ENCODE assay signal across 1 cellular context in the genomic region with DNA sequence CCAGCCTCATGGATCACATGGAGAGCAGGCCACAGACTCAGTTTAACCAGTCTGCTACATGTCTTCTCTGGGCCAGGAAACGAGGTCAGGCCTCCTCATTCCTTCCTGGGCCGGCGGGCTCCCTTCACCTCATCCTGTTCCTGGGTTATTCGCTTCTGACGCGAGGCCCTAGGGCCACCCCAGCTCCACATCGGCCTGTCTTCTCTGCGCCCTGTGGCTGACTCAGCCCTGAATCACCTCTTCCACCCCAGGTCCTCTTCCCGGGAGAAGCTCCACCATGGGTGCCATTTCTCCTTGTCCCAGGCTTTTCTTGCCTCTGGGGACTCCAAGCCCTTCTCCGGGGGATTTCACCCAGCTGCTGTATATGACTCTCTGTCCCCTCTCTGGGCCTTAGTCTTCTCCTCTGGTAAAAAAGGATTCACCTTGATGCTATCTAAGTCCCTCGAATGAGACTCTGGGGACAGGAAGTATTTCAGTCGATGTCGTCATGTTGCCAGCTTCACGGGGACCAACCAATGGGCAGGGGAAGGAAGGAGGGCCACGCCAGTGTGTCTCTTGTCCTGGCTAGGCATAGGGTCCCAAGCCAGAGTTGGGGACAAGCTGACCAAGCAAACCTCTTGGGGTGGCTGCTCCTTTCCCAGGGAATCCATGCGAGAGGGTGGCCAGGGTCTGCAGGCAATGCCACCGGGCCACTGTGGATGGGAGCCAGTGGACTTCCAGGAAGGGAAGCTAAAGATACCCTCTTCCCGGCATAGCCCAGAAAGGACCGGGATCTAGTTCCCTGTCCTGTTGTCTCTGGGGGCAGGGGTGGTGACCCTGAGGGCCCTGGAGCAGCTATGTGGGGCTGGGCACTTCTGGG.
A peak's percentile ranks its signal among the peaks of the same experiment; 100 is the strongest.
TF ChIP-seq lines count a peak whose summit lies in the region.

No MANE protein-coding gene starts in this region.

TF ChIP-seq in K562, 482 proteins besides CTCF, POLR2A, EP300 and RAD21 (continued from another document and continues in another):
- TF ChIP-seq, protein P1, sequence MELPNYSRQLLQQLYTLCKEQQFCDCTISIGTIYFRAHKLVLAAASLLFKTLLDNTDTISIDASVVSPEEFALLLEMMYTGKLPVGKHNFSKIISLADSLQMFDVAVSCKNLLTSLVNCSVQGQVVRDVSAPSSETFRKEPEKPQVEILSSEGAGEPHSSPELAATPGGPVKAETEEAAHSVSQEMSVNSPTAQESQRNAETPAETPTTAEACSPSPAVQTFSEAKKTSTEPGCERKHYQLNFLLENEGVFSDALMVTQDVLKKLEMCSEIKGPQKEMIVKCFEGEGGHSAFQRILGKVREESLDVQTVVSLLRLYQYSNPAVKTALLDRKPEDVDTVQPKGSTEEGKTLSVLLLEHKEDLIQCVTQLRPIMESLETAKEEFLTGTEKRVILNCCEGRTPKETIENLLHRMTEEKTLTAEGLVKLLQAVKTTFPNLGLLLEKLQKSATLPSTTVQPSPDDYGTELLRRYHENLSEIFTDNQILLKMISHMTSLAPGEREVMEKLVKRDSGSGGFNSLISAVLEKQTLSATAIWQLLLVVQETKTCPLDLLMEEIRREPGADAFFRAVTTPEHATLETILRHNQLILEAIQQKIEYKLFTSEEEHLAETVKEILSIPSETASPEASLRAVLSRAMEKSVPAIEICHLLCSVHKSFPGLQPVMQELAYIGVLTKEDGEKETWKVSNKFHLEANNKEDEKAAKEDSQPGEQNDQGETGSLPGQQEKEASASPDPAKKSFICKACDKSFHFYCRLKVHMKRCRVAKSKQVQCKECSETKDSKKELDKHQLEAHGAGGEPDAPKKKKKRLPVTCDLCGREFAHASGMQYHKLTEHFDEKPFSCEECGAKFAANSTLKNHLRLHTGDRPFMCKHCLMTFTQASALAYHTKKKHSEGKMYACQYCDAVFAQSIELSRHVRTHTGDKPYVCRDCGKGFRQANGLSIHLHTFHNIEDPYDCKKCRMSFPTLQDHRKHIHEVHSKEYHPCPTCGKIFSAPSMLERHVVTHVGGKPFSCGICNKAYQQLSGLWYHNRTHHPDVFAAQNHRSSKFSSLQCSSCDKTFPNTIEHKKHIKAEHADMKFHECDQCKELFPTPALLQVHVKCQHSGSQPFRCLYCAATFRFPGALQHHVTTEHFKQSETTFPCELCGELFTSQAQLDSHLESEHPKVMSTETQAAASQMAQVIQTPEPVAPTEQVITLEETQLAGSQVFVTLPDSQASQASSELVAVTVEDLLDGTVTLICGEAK (IDR thresholded peaks at IDR 0.05), result no peak
- TF ChIP-seq, protein P1 (CRISPR knock-in tag; IDR thresholded peaks at IDR 0.05), result no peak
- TF ChIP-seq NFATC3 (IDR thresholded peaks at IDR 0.05), result no peak
- TF ChIP-seq MTA3 (IDR thresholded peaks at IDR 0.05; ENCODE audit: borderline replicate concordance), result no peak
- no peak for TF ChIP-seq SNRNP70 (optimal IDR thresholded peaks at IDR 0.05; ENCODE audit: low read depth, low read length)
- TF ChIP-seq ZNF124 (CRISPR knock-in tag; IDR thresholded peaks at IDR 0.05), result no peak
- TF ChIP-seq MAFF (IDR thresholded peaks at IDR 0.05; ENCODE audit: low read length), result no peak
- no peak; the same call in 1 of the 2 replicates for TF ChIP-seq NFRKB (IDR thresholded peaks at IDR 0.05; ENCODE audit: low read depth)
- no peak for TF ChIP-seq ZNF174 (CRISPR knock-in tag; IDR thresholded peaks at IDR 0.05)
- no peak for TF ChIP-seq ZNF57 (CRISPR knock-in tag; IDR thresholded peaks at IDR 0.05)
- TF ChIP-seq, protein P2, sequence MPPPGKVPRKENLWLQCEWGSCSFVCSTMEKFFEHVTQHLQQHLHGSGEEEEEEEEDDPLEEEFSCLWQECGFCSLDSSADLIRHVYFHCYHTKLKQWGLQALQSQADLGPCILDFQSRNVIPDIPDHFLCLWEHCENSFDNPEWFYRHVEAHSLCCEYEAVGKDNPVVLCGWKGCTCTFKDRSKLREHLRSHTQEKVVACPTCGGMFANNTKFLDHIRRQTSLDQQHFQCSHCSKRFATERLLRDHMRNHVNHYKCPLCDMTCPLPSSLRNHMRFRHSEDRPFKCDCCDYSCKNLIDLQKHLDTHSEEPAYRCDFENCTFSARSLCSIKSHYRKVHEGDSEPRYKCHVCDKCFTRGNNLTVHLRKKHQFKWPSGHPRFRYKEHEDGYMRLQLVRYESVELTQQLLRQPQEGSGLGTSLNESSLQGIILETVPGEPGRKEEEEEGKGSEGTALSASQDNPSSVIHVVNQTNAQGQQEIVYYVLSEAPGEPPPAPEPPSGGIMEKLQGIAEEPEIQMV (tag; conservative IDR thresholded peaks at IDR 0.05; ENCODE audit: low read depth), result peak; percentile 33; the same call in 1 of the 2 replicates
- TF ChIP-seq SMC3 (conservative IDR thresholded peaks at IDR 0.05; ENCODE audit: insufficient read depth, low read depth, low read length), result no peak
- no peak for TF ChIP-seq MTA1 (IDR thresholded peaks at IDR 0.05; ENCODE audit: borderline replicate concordance)
- no peak for TF ChIP-seq ZEB2 (IDR thresholded peaks at IDR 0.05)
- peak; percentile 24; the same call in 1 of the 2 replicates for TF ChIP-seq POLR2G (IDR thresholded peaks at IDR 0.05; ENCODE audit: low read depth, low read length)
- no peak for TF ChIP-seq SNIP1 (IDR thresholded peaks at IDR 0.05; ENCODE audit: low read depth)
- TF ChIP-seq, protein P3, sequence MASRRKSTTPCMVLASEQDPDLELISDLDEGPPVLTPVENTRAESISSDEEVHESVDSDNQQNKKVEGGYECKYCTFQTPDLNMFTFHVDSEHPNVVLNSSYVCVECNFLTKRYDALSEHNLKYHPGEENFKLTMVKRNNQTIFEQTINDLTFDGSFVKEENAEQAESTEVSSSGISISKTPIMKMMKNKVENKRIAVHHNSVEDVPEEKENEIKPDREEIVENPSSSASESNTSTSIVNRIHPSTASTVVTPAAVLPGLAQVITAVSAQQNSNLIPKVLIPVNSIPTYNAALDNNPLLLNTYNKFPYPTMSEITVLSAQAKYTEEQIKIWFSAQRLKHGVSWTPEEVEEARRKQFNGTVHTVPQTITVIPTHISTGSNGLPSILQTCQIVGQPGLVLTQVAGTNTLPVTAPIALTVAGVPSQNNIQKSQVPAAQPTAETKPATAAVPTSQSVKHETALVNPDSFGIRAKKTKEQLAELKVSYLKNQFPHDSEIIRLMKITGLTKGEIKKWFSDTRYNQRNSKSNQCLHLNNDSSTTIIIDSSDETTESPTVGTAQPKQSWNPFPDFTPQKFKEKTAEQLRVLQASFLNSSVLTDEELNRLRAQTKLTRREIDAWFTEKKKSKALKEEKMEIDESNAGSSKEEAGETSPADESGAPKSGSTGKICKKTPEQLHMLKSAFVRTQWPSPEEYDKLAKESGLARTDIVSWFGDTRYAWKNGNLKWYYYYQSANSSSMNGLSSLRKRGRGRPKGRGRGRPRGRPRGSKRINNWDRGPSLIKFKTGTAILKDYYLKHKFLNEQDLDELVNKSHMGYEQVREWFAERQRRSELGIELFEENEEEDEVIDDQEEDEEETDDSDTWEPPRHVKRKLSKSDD (conservative IDR thresholded peaks at IDR 0.05; ENCODE audit: low read length), result no peak
- TF ChIP-seq, protein P4, sequence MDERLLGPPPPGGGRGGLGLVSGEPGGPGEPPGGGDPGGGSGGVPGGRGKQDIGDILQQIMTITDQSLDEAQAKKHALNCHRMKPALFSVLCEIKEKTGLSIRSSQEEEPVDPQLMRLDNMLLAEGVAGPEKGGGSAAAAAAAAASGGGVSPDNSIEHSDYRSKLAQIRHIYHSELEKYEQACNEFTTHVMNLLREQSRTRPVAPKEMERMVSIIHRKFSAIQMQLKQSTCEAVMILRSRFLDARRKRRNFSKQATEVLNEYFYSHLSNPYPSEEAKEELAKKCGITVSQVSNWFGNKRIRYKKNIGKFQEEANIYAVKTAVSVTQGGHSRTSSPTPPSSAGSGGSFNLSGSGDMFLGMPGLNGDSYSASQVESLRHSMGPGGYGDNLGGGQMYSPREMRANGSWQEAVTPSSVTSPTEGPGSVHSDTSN (CRISPR knock-in tag; IDR thresholded peaks at IDR 0.05; ENCODE audit: low read depth), result no peak
- TF ChIP-seq, protein P4 (tag; conservative IDR thresholded peaks at IDR 0.05; ENCODE audit: low read depth), result no peak
- no peak for TF ChIP-seq ZNF695 (CRISPR knock-in tag; IDR thresholded peaks at IDR 0.05)
- no peak for TF ChIP-seq ZNF561 (CRISPR knock-in tag; conservative IDR thresholded peaks at IDR 0.05)
- no peak for TF ChIP-seq FOXA3 (CRISPR knock-in tag; conservative IDR thresholded peaks at IDR 0.05 in 1 of 2, IDR thresholded peaks at IDR 0.05 in 1 of 2)
- peak; percentile 59; the same call in 1 of the 2 replicates for TF ChIP-seq ZNF134 (CRISPR knock-in tag; conservative IDR thresholded peaks at IDR 0.05)
- TF ChIP-seq ZNF444 (CRISPR knock-in tag; IDR thresholded peaks at IDR 0.05), result no peak
- no peak for TF ChIP-seq CSDE1 (IDR thresholded peaks at IDR 0.05)
- TF ChIP-seq MED1 (CRISPR knock-in tag; IDR thresholded peaks at IDR 0.05; ENCODE audit: borderline replicate concordance), result no peak
- TF ChIP-seq SMARCA4 (IDR thresholded peaks at IDR 0.05), result peak; percentile 49; the same call in 1 of the 2 replicates
- TF ChIP-seq ZNF133 (CRISPR knock-in tag; IDR thresholded peaks at IDR 0.05), result no peak
- TF ChIP-seq KLF6 (CRISPR knock-in tag; IDR thresholded peaks at IDR 0.05; ENCODE audit: borderline replicate concordance), result peak; percentile 67; the same call in 1 of the 2 replicates
- TF ChIP-seq GTF2F1 (IDR thresholded peaks at IDR 0.05; ENCODE audit: low read depth, low read length), result no peak
- TF ChIP-seq NFE2 (IDR thresholded peaks at IDR 0.05; ENCODE audit: low read depth), result no peak
- peak; percentile 84 for TF ChIP-seq FOSL1 (tag; conservative IDR thresholded peaks at IDR 0.05)
- TF ChIP-seq GTF2E2 (tag; IDR thresholded peaks at IDR 0.05), result no peak
- TF ChIP-seq, protein P5, sequence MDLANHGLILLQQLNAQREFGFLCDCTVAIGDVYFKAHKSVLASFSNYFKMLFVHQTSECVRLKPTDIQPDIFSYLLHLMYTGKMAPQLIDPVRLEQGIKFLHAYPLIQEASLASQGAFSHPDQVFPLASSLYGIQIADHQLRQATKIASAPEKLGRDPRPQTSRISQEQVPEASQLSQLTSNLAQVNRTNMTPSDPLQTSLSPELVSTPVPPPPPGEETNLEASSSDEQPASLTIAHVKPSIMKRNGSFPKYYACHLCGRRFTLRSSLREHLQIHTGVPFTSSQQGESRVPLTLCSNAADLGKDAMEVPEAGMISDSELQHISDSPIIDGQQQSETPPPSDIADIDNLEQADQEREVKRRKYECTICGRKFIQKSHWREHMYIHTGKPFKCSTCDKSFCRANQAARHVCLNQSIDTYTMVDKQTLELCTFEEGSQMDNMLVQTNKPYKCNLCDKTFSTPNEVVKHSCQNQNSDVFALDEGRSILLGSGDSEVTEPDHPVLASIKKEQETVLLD (IDR thresholded peaks at IDR 0.05), result no peak
- TF ChIP-seq MAFG (tag; conservative IDR thresholded peaks at IDR 0.05), result no peak
- TF ChIP-seq POLR3G (IDR thresholded peaks at IDR 0.05; ENCODE audit: extremely low read depth, insufficient read length, insufficient replicate concordance), result no peak
- TF ChIP-seq CHD4 (IDR thresholded peaks at IDR 0.05; ENCODE audit: insufficient read depth, insufficient replicate concordance, low read depth, low read length, poor library complexity, severe bottlenecking), result no peak
- TF ChIP-seq TAF1 (IDR thresholded peaks at IDR 0.05; ENCODE audit: control insufficient read depth, extremely low read depth, insufficient read depth, low read length, severe bottlenecking), result no peak
- no peak for TF ChIP-seq BDP1 (IDR thresholded peaks at IDR 0.05; ENCODE audit: insufficient read depth, insufficient read length)
- TF ChIP-seq, protein P6, sequence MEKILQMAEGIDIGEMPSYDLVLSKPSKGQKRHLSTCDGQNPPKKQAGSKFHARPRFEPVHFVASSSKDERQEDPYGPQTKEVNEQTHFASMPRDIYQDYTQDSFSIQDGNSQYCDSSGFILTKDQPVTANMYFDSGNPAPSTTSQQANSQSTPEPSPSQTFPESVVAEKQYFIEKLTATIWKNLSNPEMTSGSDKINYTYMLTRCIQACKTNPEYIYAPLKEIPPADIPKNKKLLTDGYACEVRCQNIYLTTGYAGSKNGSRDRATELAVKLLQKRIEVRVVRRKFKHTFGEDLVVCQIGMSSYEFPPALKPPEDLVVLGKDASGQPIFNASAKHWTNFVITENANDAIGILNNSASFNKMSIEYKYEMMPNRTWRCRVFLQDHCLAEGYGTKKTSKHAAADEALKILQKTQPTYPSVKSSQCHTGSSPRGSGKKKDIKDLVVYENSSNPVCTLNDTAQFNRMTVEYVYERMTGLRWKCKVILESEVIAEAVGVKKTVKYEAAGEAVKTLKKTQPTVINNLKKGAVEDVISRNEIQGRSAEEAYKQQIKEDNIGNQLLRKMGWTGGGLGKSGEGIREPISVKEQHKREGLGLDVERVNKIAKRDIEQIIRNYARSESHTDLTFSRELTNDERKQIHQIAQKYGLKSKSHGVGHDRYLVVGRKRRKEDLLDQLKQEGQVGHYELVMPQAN (IDR thresholded peaks at IDR 0.05; ENCODE audit: borderline replicate concordance), result no peak
